In genomic region chr19:44846455-44847143, GRCh38 we compare ENCODE assay signal across 8 cellular contexts. TPM values are rescaled to one million over a fixed set of nuclear protein-coding genes. Genes with fewer than 3 reads are reported as not detected.
DNase-seq lines count a peak whose midpoint lies in the region; ATAC-seq, FAIRE-seq and TF ChIP-seq lines count a peak whose summit lies in the region.

No MANE protein-coding gene starts in this region.

- intact Hi-C loops in ascending aorta (cut with DNase I), result loop anchor here (1.0 to 5.0 kb wide), 3 partner anchors 44 to 331 kb away; partner anchors contain the start of genes BLOC1S3 and TRAPPC6A

- TF ChIP-seq CTCF in ascending aorta (IDR thresholded peaks at IDR 0.05), result no peak
- no peak for TF ChIP-seq CTCF in kidney epithelial cell (IDR thresholded peaks at IDR 0.05; ENCODE audit: insufficient read depth, low read length, poor library complexity, severe bottlenecking)

- no peak for TF ChIP-seq POLR2A in H54 (IDR thresholded peaks at IDR 0.05; ENCODE audit: low read depth, low read length)

- no peak for ATAC-seq in stimulated activated naive CD8-positive, alpha-beta T cell treated with anti-CD3 and anti-CD28 coated beads, Interleukin-15, Interleukin-2, amounts not matched to agents 100 U/mL and 50 U/mL, for 24 hours
- no peak for ATAC-seq in HG02885 (IDR thresholded peaks at IDR 0.05; ENCODE audit: poor library complexity, unreplicated experiment)

- H3K4me3 ChIP-seq in ascending aorta (peak overlapping the region; percentile 97 to 99), kidney epithelial cell (ENCODE audit: low read depth, low read length) (peak overlapping the region; percentile 83)

- no peaks in the 10 kb centered on the region for H3K9me3 ChIP-seq in ascending aorta

- peaks cover 8 to 26% of the 10 kb centered on the region in 2 donors for H3K4me1 ChIP-seq in ascending aorta

- H3K27me3 ChIP-seq in ascending aorta, result no peaks in the 10 kb centered on the region
- no peaks in the 10 kb centered on the region for H3K27me3 ChIP-seq in kidney epithelial cell (ENCODE audit: control insufficient read depth, insufficient read depth, low read length)

- H3K36me3 Mint-ChIP-seq in stimulated activated naive CD8-positive, alpha-beta T cell treated with anti-CD3 and anti-CD28 coated beads, Interleukin-15, Interleukin-2, amounts not matched to agents 100 ng/mL and 50 ng/mL, for 24 hours (ENCODE audit: low read depth), result no peaks in the 10 kb centered on the region

- no peak for FAIRE-seq in H54 (lab: Jason Lieb, UNC)

- no peak overlapping the region for H3K27ac Mint-ChIP-seq in stimulated activated naive CD8-positive, alpha-beta T cell treated with anti-CD3 and anti-CD28 coated beads, Interleukin-15, Interleukin-2, amounts not matched to agents 100 ng/mL and 50 ng/mL, for 24 hours

- H3K36me3 ChIP-seq in ascending aorta (no peaks in the 10 kb centered on the region), kidney epithelial cell (ENCODE audit: control insufficient read depth, insufficient read depth, low read length) (peaks cover 2% of the 10 kb centered on the region)

- DNase-seq in stimulated activated naive CD8-positive, alpha-beta T cell treated with anti-CD3 and anti-CD28 coated beads, Interleukin-15, Interleukin-2, amounts not matched to agents 100 U/mL and 50 U/mL, for 24 hours, result no peak
- no peak for DNase-seq in ascending aorta (ENCODE audit: low spot score in 2 of 2)
- no peak for DNase-seq in kidney epithelial cell (ENCODE audit: low read depth)
- no peak for DNase-seq in H54 (ENCODE audit: insufficient read length, low spot score)
- DNase-seq in HUDEP-2 (lab: John Stamatoyannopoulos, UW; ENCODE audit: unreplicated experiment in 76 of 76), result no peak

- H3K27me3 Mint-ChIP-seq in stimulated activated naive CD8-positive, alpha-beta T cell treated with anti-CD3 and anti-CD28 coated beads, Interleukin-15, Interleukin-2, amounts not matched to agents 100 ng/mL and 50 ng/mL, for 24 hours, result peaks cover 30% of the 10 kb centered on the region

- H3K9me3 Mint-ChIP-seq in stimulated activated naive CD8-positive, alpha-beta T cell treated with anti-CD3 and anti-CD28 coated beads, Interleukin-15, Interleukin-2, amounts not matched to agents 100 ng/mL and 50 ng/mL, for 24 hours, result no peaks in the 10 kb centered on the region

- H3K4me3 Mint-ChIP-seq in stimulated activated naive CD8-positive, alpha-beta T cell treated with anti-CD3 and anti-CD28 coated beads, Interleukin-15, Interleukin-2, amounts not matched to agents 100 ng/mL and 50 ng/mL, for 24 hours, result peak overlapping the region; percentile 89

- H3K27ac ChIP-seq in ascending aorta (peak overlapping the region; percentile 96 to 98), temporal lobe (ENCODE audit: low read depth, low read length) (peak overlapping the region; percentile 38)

- peaks cover 26% of the 10 kb centered on the region for H3K4me1 Mint-ChIP-seq in stimulated activated naive CD8-positive, alpha-beta T cell treated with anti-CD3 and anti-CD28 coated beads, Interleukin-15, Interleukin-2, amounts not matched to agents 100 ng/mL and 50 ng/mL, for 24 hours (ENCODE audit: low read depth)

RNA-seq across cellular contexts. Expression of gene NECTIN2, which starts 0.5 kb away (rescaled TPM):
- total RNA-seq in ascending aorta (125 TPM), kidney epithelial cell (240 and 243 TPM in 2 replicates), temporal lobe (19.4 TPM)

RNA-seq across cellular contexts. Expression of gene BCAM, which starts 37.7 kb away (rescaled TPM):
- 832 TPM for total RNA-seq in ascending aorta
- total RNA-seq in kidney epithelial cell, result 27.6 and 29.6 TPM in 2 replicates
- total RNA-seq in temporal lobe, result 7.9 TPM

RNA-seq across cellular contexts. Expression of gene TOMM40, which starts 44.5 kb away (rescaled TPM):
- total RNA-seq in ascending aorta, result 25.5 TPM
- 65.3 and 73.7 TPM in 2 replicates for total RNA-seq in kidney epithelial cell
- 18.2 TPM for total RNA-seq in temporal lobe

RNA-seq across cellular contexts. Expression of gene APOE, which starts 59.0 kb away (rescaled TPM):
- 436 TPM for total RNA-seq in ascending aorta
- total RNA-seq in kidney epithelial cell, result 89.0 and 98.1 TPM in 2 replicates
- 73.5 TPM for total RNA-seq in temporal lobe

Comparison
In these comparisons a context has a peak if more than half of its experiments do, and no peak if none do; other contexts are left out.
1. RNA of gene BCAM, which starts 37.7 kb away (total RNA-seq): 832 TPM in ascending aorta (single experiment); 27.6 to 29.6 TPM in kidney epithelial cell and 7.9 TPM in temporal lobe (single experiment); every median in the first group is over 10 times any median in the second.